Comparison of ENCODE assay signal across 18 cellular contexts in genomic region chr2:226132632-226133215, GRCh38.
DNase-seq lines count a peak whose midpoint lies in the region; ATAC-seq, FAIRE-seq and TF ChIP-seq lines count a peak whose summit lies in the region.
"Had no signal": no experiment of that assay in that cellular context is flagged by ENCODE, and none has a peak within 500 bp of the region (broad histone marks: within the 10 kb centered on the region; RNA-seq: fewer than 3 reads in every experiment).

No MANE protein-coding gene starts in this region.

- no peaks in the 10 kb centered on the region for H3K23me2 ChIP-seq in H1 (ENCODE audit: low read depth, low read length)

- TF ChIP-seq CTCF in IMR-90 (conservative IDR thresholded peaks at IDR 0.05; ENCODE audit: low read depth, low read length) (no peak), H1 (IDR thresholded peaks at IDR 0.05; ENCODE audit: control extremely low read depth in 1 of 3, insufficient read depth in 1 of 3, low read depth in 1 of 3, low read length in 3 of 3) (no peak)

- intact Hi-C loops in IMR-90 (cut with micrococcal nuclease) = no loop called here

- H3K79me2 ChIP-seq in H1 (ENCODE audit: control insufficient read depth in 1 of 2, insufficient read depth in 2 of 2, low read length in 2 of 2) = no peaks in the 10 kb centered on the region

- H4K5ac ChIP-seq in IMR-90 (ENCODE audit: low read depth, low read length) (no peak overlapping the region), H1 (ENCODE audit: insufficient read length, low read depth, low read length) (no peak overlapping the region)

- H4K20me1 ChIP-seq in IMR-90 (ENCODE audit: insufficient read depth, low read length) (no peaks in the 10 kb centered on the region), H1 (replicated peaks in 1 of 2; ENCODE audit: control insufficient read depth in 1 of 2, insufficient read depth in 2 of 2, low read length in 2 of 2) (no peaks in the 10 kb centered on the region)

- no peaks in the 10 kb centered on the region for H3K79me1 ChIP-seq in IMR-90 (ENCODE audit: low read depth in 1 of 2, low read length in 2 of 2)
- H3K79me1 ChIP-seq in H1 (ENCODE audit: low read depth, low read length) = no peaks in the 10 kb centered on the region

- H4K91ac ChIP-seq in IMR-90 (ENCODE audit: insufficient read depth, low read depth, low read length) (no peak overlapping the region), H1 (replicated peaks; ENCODE audit: insufficient read length, low read length) (no peak overlapping the region)

- H3K36me3 ChIP-seq in IMR-90 (ENCODE audit: control insufficient read depth, insufficient read depth, low read length) (no peaks in the 10 kb centered on the region), H1 (ENCODE audit: control insufficient read depth in 2 of 4, insufficient read depth in 4 of 4, low read length in 3 of 4) (no peaks in the 10 kb centered on the region)

- peak; percentile 23 for DNase-seq in ELF-1 (ENCODE audit: low read depth, low spot score)
- no peak for DNase-seq in IMR-90
- DNase-seq in H1 (ENCODE audit: low read depth in 1 of 2, low spot score in 2 of 2) = no peak
- DNase-seq in NCI-H1105 treated with DMSO at 0.1 percent for 48 hours (lab: John Stamatoyannopoulos, UW) = no peak
- DNase-seq in NCI-H1092 treated with DMSO at 0.1 percent for 48 hours (lab: John Stamatoyannopoulos, UW) = no peak
- DNase-seq in SKM-1 (lab: John Stamatoyannopoulos, UW; ENCODE audit: unreplicated experiment) = no peak
- DNase-seq: ACHN; AML-193; Caco-2; CD4-positive, alpha-beta T cell; GDM1; GM23248; H7 had no signal

- dilution Hi-C loops in IMR-90 (cut with HindIII; ENCODE audit: low sequenced_read_pairs, unreplicated experiment) = no loop called here

- WGBS in IMR-90 (ENCODE audit: extremely low coverage in 2 of 2, insufficient read length in 1 of 2), 2 experiments = no CpG with 5 or more reads among the region's 3 CpGs
- 95% methylated on average over 3 of the region's 3 CpGs; no CpG with 5 or more reads in 1 of the 2 experiments for WGBS in H1 (ENCODE audit: extremely low coverage in 1 of 2, insufficient coverage in 1 of 2, insufficient read length in 1 of 2, insufficient replicate concordance in 2 of 2, low coverage in 1 of 2, low lambda C conversion rate in 2 of 2, missing lambda C conversion rate in 1 of 2), 2 experiments

- no peak overlapping the region for H2BK20ac ChIP-seq in IMR-90 (ENCODE audit: low read depth, low read length)
- H2BK20ac ChIP-seq in H1 (ENCODE audit: low read length) = no peak overlapping the region

- H3K4me1 ChIP-seq in IMR-90 (ENCODE audit: control insufficient read depth, insufficient read depth, low read length) (peaks cover 8% of the 10 kb centered on the region), H1 (replicated peaks in 1 of 4; ENCODE audit: control insufficient read depth in 3 of 4, insufficient read depth in 4 of 4, low read length in 3 of 4) (peaks cover 0 to 6% (median 2%) of the 10 kb centered on the region in 4 experiments; a peak in 2 of 7 replicates)

- BruUV-seq in IMR-90 (replicated peaks; lab: Mats Ljungman, UMichigan) = no TSS peak

- H3K27me3 ChIP-seq in IMR-90 (ENCODE audit: control insufficient read depth, insufficient read depth, low read length) (no peaks in the 10 kb centered on the region), H1 (replicated peaks in 1 of 4; ENCODE audit: control insufficient read depth in 3 of 4, extremely low read depth in 1 of 4, insufficient read depth in 3 of 4, low read length in 3 of 4) (no peaks in the 10 kb centered on the region)

- POLR2A ChIA-PET in IMR-90 (lab: Charles Lee; ENCODE audit: unreplicated experiment) (no interaction called here), H1 (lab: Charles Lee; ENCODE audit: partially characterized antibody) (no interaction called here)

- H3K56ac ChIP-seq in IMR-90 (ENCODE audit: extremely low read depth, insufficient read depth, low read length) (no peak overlapping the region), H1 (replicated peaks; ENCODE audit: insufficient read length, low read depth, low read length) (no peak overlapping the region)

- no peak overlapping the region; the same call in 1 of the 2 replicates for H2BK12ac ChIP-seq in H1 (ENCODE audit: low read depth, low read length)

- H2BK5ac ChIP-seq in IMR-90 (ENCODE audit: low read depth, low read length, poor library complexity, severe bottlenecking) = no peak overlapping the region
- H2BK5ac ChIP-seq in H1 (ENCODE audit: low read depth, low read length) = no peak overlapping the region

- no peak overlapping the region for H2AK5ac ChIP-seq in IMR-90 (ENCODE audit: low read depth, low read length)
- H2AK5ac ChIP-seq in H1 (ENCODE audit: low read depth, low read length) = no peak overlapping the region

- H3K14ac ChIP-seq in IMR-90 (replicated peaks; ENCODE audit: low read depth, low read length) = no peak overlapping the region
- no peak overlapping the region for H3K14ac ChIP-seq in H1 (ENCODE audit: insufficient read length)

- H3K4ac ChIP-seq in IMR-90 (ENCODE audit: low read depth, low read length) = no peak overlapping the region
- H3K4ac ChIP-seq in H1 (replicated peaks; ENCODE audit: insufficient read length, low read depth, low read length) = no peak overlapping the region

- H2BK120ac ChIP-seq in IMR-90 (ENCODE audit: low read depth, low read length) (no peak overlapping the region), H1 (replicated peaks; ENCODE audit: low read depth, low read length) (no peak overlapping the region)

- H2BK15ac ChIP-seq in IMR-90 (ENCODE audit: low read depth, low read length) (no peak overlapping the region), H1 (ENCODE audit: low read length) (no peak overlapping the region)

- H3K9me1 ChIP-seq in IMR-90 (ENCODE audit: insufficient read depth, low read length) = no peaks in the 10 kb centered on the region

- H4K8ac ChIP-seq in IMR-90 (ENCODE audit: low read depth in 2 of 2, low read length in 2 of 2) = no peak overlapping the region
- no peak overlapping the region for H4K8ac ChIP-seq in H1 (ENCODE audit: extremely low read depth, insufficient read depth, low read length)

- in situ Hi-C loops in IMR-90 (cut with MboI; ENCODE audit: low sequenced_read_pairs) = no loop called here

- CTCF ChIA-PET in IMR-90 (lab: Yijun Ruan, JAX) (no interaction called here), H1 (lab: Charles Lee; ENCODE audit: partially characterized antibody) (interaction anchor here (1.0 to 1.8 kb wide), 3 partner anchors 9 to 57 kb away, joined by 3 to 4 read pairs (median 3); no protein-coding TSS in a partner anchor)

- H3K4me2 ChIP-seq in IMR-90 (ENCODE audit: low read depth, low read length) (no peak overlapping the region), H1 (ENCODE audit: insufficient read depth in 1 of 2, low read depth in 2 of 2, low read length in 2 of 2) (no peak overlapping the region; a peak in 1 of 4 replicates)

- H3K4me3 ChIP-seq in IMR-90 (ENCODE audit: insufficient read depth, low read depth, low read length) = no peak overlapping the region
- H3K4me3 ChIP-seq in H1 (ENCODE audit: extremely low read depth in 1 of 4, insufficient read depth in 2 of 4, low read depth in 3 of 4, low read length in 4 of 4) = no peak overlapping the region
- H3K4me3 ChIP-seq: GM23248 had no signal

- no peak for ATAC-seq in IMR-90 (ENCODE audit: low read depth)

- FAIRE-seq in H1 (lab: Jason Lieb, UNC) = no peak
- FAIRE-seq: D721Med, GM12892, GM18507, HTR-8/SVneo had no signal

- no peak overlapping the region for H3K18ac ChIP-seq in IMR-90 (ENCODE audit: low read depth, low read length)
- H3K18ac ChIP-seq in H1 (ENCODE audit: extremely low read depth, low read length) = no peak overlapping the region

- H3K9me3 ChIP-seq in IMR-90 (ENCODE audit: control insufficient read depth, insufficient read depth, low read length) (no peaks in the 10 kb centered on the region), H1 (ENCODE audit: insufficient read depth in 2 of 2, low read depth in 1 of 2, low read length in 1 of 2) (no peaks in the 10 kb centered on the region)
- H3K9me3 ChIP-seq: Caco-2 had no signal

- no peak for TF ChIP-seq EP300 in H1 (IDR thresholded peaks at IDR 0.05; ENCODE audit: borderline replicate concordance in 1 of 2, low read depth in 2 of 2, low read length in 2 of 2)

- H3K27ac ChIP-seq in IMR-90 (ENCODE audit: insufficient read depth, low read length) (no peak overlapping the region), H1 (ENCODE audit: low read depth, low read length) (no peak overlapping the region)
- H3K27ac ChIP-seq: C4-2B, GM23248 had no signal

- H3K9ac ChIP-seq in IMR-90 (ENCODE audit: low read depth, low read length) = no peak overlapping the region
- no peak overlapping the region for H3K9ac ChIP-seq in H1 (replicated peaks in 1 of 4; ENCODE audit: extremely low read depth in 1 of 4, low read depth in 3 of 4, low read length in 3 of 4)
- H3K9ac ChIP-seq: GM23248 had no signal

- TF ChIP-seq POLR2A in IMR-90 (IDR thresholded peaks at IDR 0.05; ENCODE audit: low read depth, low read length) (no peak), H1 (IDR thresholded peaks at IDR 0.05; ENCODE audit: control extremely low read depth in 1 of 2, low read depth in 2 of 2, low read length in 2 of 2) (no peak)

- H3K23ac ChIP-seq in IMR-90 (ENCODE audit: low read depth, low read length) (no peak overlapping the region), H1 (ENCODE audit: insufficient read length) (no peak overlapping the region)

- H2AFZ ChIP-seq in IMR-90 (replicated peaks; ENCODE audit: low read length, poor library complexity) (no peak overlapping the region), H1 (ENCODE audit: low read length) (peak overlapping the region; percentile 50; the same call in 1 of the 2 replicates)
- H2AFZ ChIP-seq: GM23248 had no signal

- TF ChIP-seq RAD21 in IMR-90 (IDR thresholded peaks at IDR 0.05; ENCODE audit: low read length) = no peak
- no peak for TF ChIP-seq RAD21 in H1 (IDR thresholded peaks at IDR 0.05 in 1 of 2, conservative IDR thresholded peaks at IDR 0.05 in 1 of 2; ENCODE audit: low read depth in 2 of 2, low read length in 2 of 2)

- no peak overlapping the region for H2AK9ac ChIP-seq in IMR-90 (replicated peaks; ENCODE audit: low read depth, low read length, poor library complexity)

TF ChIP-seq in IMR-90, 13 proteins besides CTCF, POLR2A, EP300 and RAD21 (continues in another document):
- TF ChIP-seq MAFK (IDR thresholded peaks at IDR 0.05; ENCODE audit: low read depth, low read length) (peak; percentile 92), RFX5 (IDR thresholded peaks at IDR 0.05; ENCODE audit: low read depth, low read length) (no peak)

TF ChIP-seq in H1, 55 proteins besides CTCF, POLR2A, EP300 and RAD21:
- TF ChIP-seq HDAC6 (IDR thresholded peaks at IDR 0.05; ENCODE audit: low read depth, low read length) (no peak), CHD2 (IDR thresholded peaks at IDR 0.05; ENCODE audit: low read length) (no peak), MAFK (IDR thresholded peaks at IDR 0.05; ENCODE audit: low read depth, low read length) (peak; percentile 68; the same call in 1 of the 2 replicates)
TF ChIP-seq in H1: peak in this region for 1.
